8 cellular contexts compared by ENCODE assay signal in the genomic region with DNA sequence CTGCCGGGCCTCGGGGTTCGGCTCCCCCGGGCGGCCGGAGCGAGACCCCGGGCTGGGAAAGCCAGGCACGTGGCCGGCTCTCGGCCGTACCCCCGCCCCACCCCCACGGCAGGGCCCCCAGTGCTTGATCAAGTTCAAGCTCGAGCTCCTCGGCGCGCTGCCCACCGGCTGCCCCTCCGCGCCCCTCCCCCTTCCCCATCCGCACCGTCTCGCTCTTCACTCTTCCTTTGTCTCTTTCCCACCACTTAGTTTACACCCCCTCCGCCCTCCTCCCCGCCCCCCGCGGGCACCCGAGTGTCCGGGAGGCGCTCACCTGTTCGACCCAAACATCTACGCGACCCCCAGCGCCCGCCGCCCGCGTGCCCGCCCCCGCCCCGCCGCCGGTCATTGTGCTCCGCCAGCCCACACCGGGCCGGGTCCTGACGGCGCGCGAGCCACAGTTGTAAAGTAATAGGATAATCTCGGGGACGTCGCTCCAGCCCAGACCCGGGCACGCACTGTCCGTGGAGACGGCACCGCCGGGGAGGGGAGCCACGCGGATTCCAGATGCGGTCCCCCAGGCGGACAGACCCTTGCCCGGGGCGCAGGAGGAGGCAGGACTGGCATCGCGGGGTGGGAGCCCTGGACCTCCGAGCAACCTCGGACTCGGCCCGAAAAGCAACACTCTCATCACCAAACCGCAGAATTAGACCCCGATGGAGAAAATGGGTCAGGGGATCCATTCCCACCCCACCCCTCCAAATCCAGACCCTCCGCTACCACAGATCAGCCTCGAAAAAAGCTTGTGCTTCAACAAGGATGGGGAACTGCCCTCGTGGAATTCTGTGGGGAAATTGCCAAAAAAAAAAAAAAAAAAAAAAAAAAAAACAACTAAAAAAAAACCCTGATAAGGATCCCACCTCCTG.
DNase-seq lines count a peak whose midpoint lies in the region; ATAC-seq and TF ChIP-seq lines count a peak whose summit lies in the region.

No MANE protein-coding gene starts in this region.

- H3K4me3 ChIP-seq in lung (peak overlapping the region; percentile 45), stomach (peak overlapping the region; percentile 70 to 92 (median 89))

- H3K36me3 ChIP-seq in lung (ENCODE audit: control insufficient read depth in 2 of 2, insufficient read depth in 2 of 2, low read length in 2 of 2) = peaks cover 0 to 2% of the 10 kb centered on the region in 2 donors
- H3K36me3 ChIP-seq in stomach = no peaks in the 10 kb centered on the region

- H3K27me3 ChIP-seq in lung (ENCODE audit: control insufficient read depth, insufficient read depth) (no peaks in the 10 kb centered on the region), stomach (no peaks in the 10 kb centered on the region)

- H3K4me1 ChIP-seq in lung (ENCODE audit: control insufficient read depth in 2 of 2, insufficient read depth in 2 of 2, low read length in 2 of 2) (peaks cover 2 to 13% of the 10 kb centered on the region in 2 donors), stomach (peaks cover 31 to 57% (median 54%) of the 10 kb centered on the region in 4 donors)

- H3K9me3 ChIP-seq in lung (ENCODE audit: control insufficient read depth in 2 of 2, insufficient read depth in 1 of 2, low read length in 1 of 2) = no peaks in the 10 kb centered on the region
- H3K9me3 ChIP-seq in stomach = no peaks in the 10 kb centered on the region

- DNase-seq in AG08396 (ENCODE audit: low spot score) = peak; percentile 59
- peak; percentile 51 for DNase-seq in HT-29 (ENCODE audit: low spot score)
- peak; percentile 34 for DNase-seq in T-helper 9 cell
- no peak for DNase-seq in lung (ENCODE audit: low spot score)
- DNase-seq in stomach = peak; percentile 50
- DNase-seq in NCI-H2081 treated with DMSO at 0.1 percent for 48 hours (lab: John Stamatoyannopoulos, UW) = no peak

- intact Hi-C loops in stomach (cut with DNase I; ENCODE audit: low total_unique reads) = loop anchor here (10.0 kb wide), 1 partner anchor 150 kb away; no protein-coding TSS in a partner anchor

- WGBS in lung, 2 donors = 1% methylated on average over 64 to 77 of the region's 77 CpGs
- WGBS in stomach, 5 donors = 0 to 2% (median 1%) methylated on average over 18 to 77 of the region's 77 CpGs

- no peak for TF ChIP-seq EP300 in stomach (IDR thresholded peaks at IDR 0.05)

- no peak for TF ChIP-seq POLR2A in stomach (IDR thresholded peaks at IDR 0.05)

- H3K27ac ChIP-seq in cingulate gyrus (ENCODE audit: low read depth, low read length) (peak overlapping the region; percentile 91), lung (ENCODE audit: low read depth in 1 of 2, low read length in 1 of 2) (peak overlapping the region in 1 of 2 donors; percentile 85), stomach (peak overlapping the region; percentile 77 to 93 (median 88))

- ATAC-seq in lung (ENCODE audit: insufficient read depth, low FRiP score) = peak; percentile 3
- no peak for ATAC-seq in HG03342 (IDR thresholded peaks at IDR 0.05; ENCODE audit: unreplicated experiment)

- TF ChIP-seq CTCF in lung (IDR thresholded peaks at IDR 0.05; ENCODE audit: control extremely low read depth, extremely low read depth) (no peak), stomach (IDR thresholded peaks at IDR 0.05) (no peak)

Comparison
In these comparisons a context has a peak if more than half of its experiments do, and no peak if none do; other contexts are left out.
1. DNase-seq: peak in AG08396 (single experiment), HT-29 (single experiment), T-helper 9 cell (single experiment) and stomach (single experiment); none in lung (single experiment) and NCI-H2081 treated with DMSO at 0.1 percent for 48 hours (single experiment).